ENCODE assay signal across 8 cellular contexts in genomic region chr5:38994329-38994927, GRCh38.
A peak's percentile ranks its signal among the peaks of the same experiment; 100 is the strongest.
DNase-seq lines count a peak whose midpoint lies in the region; ATAC-seq and TF ChIP-seq lines count a peak whose summit lies in the region.

No MANE protein-coding gene starts in this region.

- H3K4me3 ChIP-seq in epithelial cell of proximal tubule (ENCODE audit: low read depth, low read length) (no peak overlapping the region), mucosa of descending colon (no peak overlapping the region)

- TF ChIP-seq CTCF in natural killer cell (IDR thresholded peaks at IDR 0.05) (peak; percentile 43), epithelial cell of proximal tubule (conservative IDR thresholded peaks at IDR 0.05; ENCODE audit: low read depth, low read length) (peak; percentile 71), mucosa of descending colon (IDR thresholded peaks at IDR 0.05) (peak; percentile 15)

- no peak for DNase-seq in natural killer cell
- no peak for DNase-seq in natural killer cell treated with Interleukin-12 subunit alpha and Interleukin-12 subunit beta and Interleukin-15 and Interleukin-18, amount 100 ng/mL, for 72 hours (ENCODE audit: low spot score)
- peak; percentile 49 for DNase-seq in HS-5 (ENCODE audit: low read depth)
- peak; percentile 74 for DNase-seq in RKO (ENCODE audit: low spot score)
- DNase-seq in epithelial cell of proximal tubule (ENCODE audit: low read depth), result no peak
- DNase-seq in mucosa of descending colon, result peak in 1 of 3 donors; percentile 62
- no peak for DNase-seq in T-helper 9 cell

- H3K9me3 Mint-ChIP-seq in natural killer cell, result no peaks in the 10 kb centered on the region
- H3K9me3 Mint-ChIP-seq in natural killer cell treated with Interleukin-12 subunit alpha and Interleukin-12 subunit beta and Interleukin-15 and Interleukin-18, amount 100 ng/mL, for 72 hours, result peaks cover 3% of the 10 kb centered on the region

- no peaks in the 10 kb centered on the region for H3K27me3 Mint-ChIP-seq in natural killer cell (ENCODE audit: low read depth in 2 of 2)
- H3K27me3 Mint-ChIP-seq in natural killer cell treated with Interleukin-12 subunit alpha and Interleukin-12 subunit beta and Interleukin-15 and Interleukin-18, amount 100 ng/mL, for 72 hours, result no peaks in the 10 kb centered on the region

- H3K36me3 Mint-ChIP-seq in natural killer cell, result peaks cover 8% of the 10 kb centered on the region
- peaks cover 19% of the 10 kb centered on the region for H3K36me3 Mint-ChIP-seq in natural killer cell treated with Interleukin-12 subunit alpha and Interleukin-12 subunit beta and Interleukin-15 and Interleukin-18, amount 100 ng/mL, for 72 hours

- H3K27ac Mint-ChIP-seq in natural killer cell, result no peak overlapping the region
- H3K27ac Mint-ChIP-seq in natural killer cell treated with Interleukin-12 subunit alpha and Interleukin-12 subunit beta and Interleukin-15 and Interleukin-18, amount 100 ng/mL, for 72 hours, result no peak overlapping the region

- peaks cover 28 to 30% of the 10 kb centered on the region in 2 donors for H3K4me1 Mint-ChIP-seq in natural killer cell
- H3K4me1 Mint-ChIP-seq in natural killer cell treated with Interleukin-12 subunit alpha and Interleukin-12 subunit beta and Interleukin-15 and Interleukin-18, amount 100 ng/mL, for 72 hours (ENCODE audit: low read depth in 2 of 2), result peaks cover 24 to 26% of the 10 kb centered on the region in 2 donors

- no peaks in the 10 kb centered on the region for H3K9me3 ChIP-seq in mucosa of descending colon

- ATAC-seq in natural killer cell (peak; percentile 63 to 81 (median 69)), mucosa of descending colon (peak; percentile 68), GM19023 (IDR thresholded peaks at IDR 0.05; ENCODE audit: unreplicated experiment) (no peak)
- no peak for ATAC-seq in natural killer cell treated with Interleukin-12 subunit alpha and Interleukin-12 subunit beta and Interleukin-15 and Interleukin-18, amount 100 ng/mL, for 72 hours

- no peaks in the 10 kb centered on the region for H3K4me1 ChIP-seq in mucosa of descending colon (ENCODE audit: low read depth)

- intact Hi-C loops in natural killer cell (cut with micrococcal nuclease), result loop anchor here (1.0 kb wide), 1 partner anchor 86 kb away; no protein-coding TSS in a partner anchor
- intact Hi-C loops in mucosa of descending colon (cut with DNase I, micrococcal nuclease), result loop anchor here in 1 of 2 donors (10.0 kb wide), 1 partner anchor 80 kb away; the partner anchor contains the start of gene RICTOR

- H3K36me3 ChIP-seq in mucosa of descending colon (ENCODE audit: low read depth), result no peaks in the 10 kb centered on the region

- no peak overlapping the region for H3K4me3 Mint-ChIP-seq in natural killer cell
- no peak overlapping the region for H3K4me3 Mint-ChIP-seq in natural killer cell treated with Interleukin-12 subunit alpha and Interleukin-12 subunit beta and Interleukin-15 and Interleukin-18, amount 100 ng/mL, for 72 hours

Comparison
In these comparisons a context has a peak if more than half of its experiments do, and no peak if none do; other contexts are left out.
1. ATAC-seq: peak in natural killer cell (3 of 3) and mucosa of descending colon (single experiment); none in natural killer cell treated with Interleukin-12 subunit alpha and Interleukin-12 subunit beta and Interleukin-15 and Interleukin-18, amount 100 ng/mL, for 72 hours (0 of 2) and GM19023 (single experiment).
2. DNase-seq: peak in HS-5 (single experiment) and RKO (single experiment); none in natural killer cell (single experiment), natural killer cell treated with Interleukin-12 subunit alpha and Interleukin-12 subunit beta and Interleukin-15 and Interleukin-18, amount 100 ng/mL, for 72 hours (single experiment), epithelial cell of proximal tubule (single experiment) and T-helper 9 cell (single experiment).
3. CTCF ChIP-seq: peak in every context shown above with its lines; median percentile 71 in epithelial cell of proximal tubule; 43 in natural killer cell; 15 in mucosa of descending colon.